ENCODE assay signal across 25 cellular contexts in the genomic region with DNA sequence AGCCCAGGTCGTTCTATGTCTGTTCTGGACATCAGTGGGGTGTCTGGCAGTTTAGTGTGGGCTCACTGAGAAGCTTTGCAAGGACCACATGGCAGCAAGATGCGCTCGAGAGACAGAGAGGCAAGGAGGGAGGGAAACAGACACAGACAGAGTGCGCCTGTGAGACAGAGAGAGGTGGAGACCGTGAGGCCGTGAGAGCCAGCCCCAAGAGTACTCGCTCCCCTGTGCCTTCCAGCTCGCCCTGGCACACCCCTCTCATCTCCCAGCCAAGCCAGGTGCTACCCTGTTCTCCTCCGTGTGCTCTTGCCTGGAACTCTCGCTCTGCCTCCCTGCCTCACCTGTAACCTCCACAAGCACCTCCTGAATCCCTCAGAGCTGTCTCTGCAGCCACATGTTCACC.
A peak's percentile ranks its signal among the peaks of the same experiment; 100 is the strongest.
DNase-seq lines count a peak whose midpoint lies in the region; ATAC-seq and TF ChIP-seq lines count a peak whose summit lies in the region.
"Had no signal": no experiment of that assay in that cellular context is flagged by ENCODE, and none has a peak within 500 bp of the region (broad histone marks: within the 10 kb centered on the region; RNA-seq: fewer than 3 reads in every experiment).

No MANE protein-coding gene starts in this region.

- H3K4me1 Mint-ChIP-seq in activated CD4-positive, alpha-beta T cell treated with anti-CD3 and anti-CD28 coated beads, Interleukin-2, amount 10 ng/mL, durations not matched to agents 7 days and 5 days, result peaks cover 46% of the 10 kb centered on the region
- H3K4me1 Mint-ChIP-seq in GM23338, result peaks cover 38% of the 10 kb centered on the region
- peaks cover 22% of the 10 kb centered on the region for H3K4me1 Mint-ChIP-seq in nephron progenitor cell

- CTCF ChIA-PET in activated CD4-positive, alpha-beta T cell treated with anti-CD3 and anti-CD28 coated beads, Interleukin-2, amount 10 ng/mL, durations not matched to agents 7 days and 5 days (lab: Charles Lee), result interaction anchor here (1.3 kb wide), 1 partner anchor 10 kb away, joined by 4 read pairs; no protein-coding TSS in a partner anchor

- H3K27me3 ChIP-seq in GM23338 (ENCODE audit: insufficient read depth), result no peaks in the 10 kb centered on the region
- H3K27me3 ChIP-seq: heart right ventricle, right atrium auricular region, SJSA1, vagina had no signal

- no peak overlapping the region for H3K27ac ChIP-seq in GM23338 (ENCODE audit: low read depth)
- peak overlapping the region; percentile 2 for H3K27ac ChIP-seq in caudate nucleus (ENCODE audit: low read depth, low read length)
- H3K27ac ChIP-seq: heart right ventricle, parathyroid adenoma, right atrium auricular region, SJSA1, thoracic aorta, vagina had no signal

- no peak for DNase-seq in activated CD4-positive, alpha-beta T cell treated with anti-CD3 and anti-CD28 coated beads, Interleukin-2, amount 10 ng/mL, durations not matched to agents 7 days and 5 days
- DNase-seq in activated CD4-positive, alpha-beta T cell treated with anti-CD3 and anti-CD28 coated beads, Interleukin-2, amount 50 U/mL, for 48 hours, result no peak
- no peak for DNase-seq in GM23338 (ENCODE audit: low spot score)
- DNase-seq in caudate nucleus (lab: John Stamatoyannopoulos, UW), result no peak
- DNase-seq in nephron progenitor cell, result no peak
- DNase-seq in NCI-H82 (lab: John Stamatoyannopoulos, UW), result no peak
- no peak for DNase-seq in RPMI8226
- DNase-seq: activated gamma-delta T cell treated with Interleukin-2 at 50 U/mL for 16 hours, GOT3, heart right ventricle, NCI-H1048, NCI-H446 treated with DMSO at 0.1 percent for 48 hours, NCI-H774 had no signal

- POLR2A ChIA-PET in activated CD4-positive, alpha-beta T cell treated with anti-CD3 and anti-CD28 coated beads, Interleukin-2, amount 10 ng/mL, durations not matched to agents 7 days and 5 days (lab: Charles Lee), result no interaction called here

- no peak overlapping the region for H3K4me2 ChIP-seq in GM23338
- H3K4me2 ChIP-seq: smooth muscle cell had no signal

- H2AFZ ChIP-seq in GM23338, result no peak overlapping the region
- H2AFZ ChIP-seq: parathyroid adenoma had no signal

- H3K36me3 ChIP-seq in GM23338 (ENCODE audit: insufficient read depth), result peaks cover 15% of the 10 kb centered on the region

- H3K9me3 Mint-ChIP-seq in activated CD4-positive, alpha-beta T cell treated with anti-CD3 and anti-CD28 coated beads, Interleukin-2, amount 10 ng/mL, durations not matched to agents 7 days and 5 days, result peaks cover 38% of the 10 kb centered on the region
- H3K9me3 Mint-ChIP-seq in GM23338 (peaks cover 19% of the 10 kb centered on the region), nephron progenitor cell (peaks cover 41% of the 10 kb centered on the region)

- no peak for TF ChIP-seq CTCF in GM23338 (conservative IDR thresholded peaks at IDR 0.05; ENCODE audit: low read depth in 2 of 2)
- TF ChIP-seq CTCF in nephron progenitor cell (IDR thresholded peaks at IDR 0.05), result no peak

- H3K4me3 ChIP-seq in GM23338, result no peak overlapping the region
- H3K4me3 ChIP-seq: heart right ventricle, lung, right atrium auricular region, SJSA1, smooth muscle cell, thoracic aorta, vagina had no signal

- ATAC-seq in GM23338 (no peak), esophagus mucosa (no peak)
- ATAC-seq: activated CD4-positive, CD25-positive, alpha-beta regulatory T cell treated with anti-CD3 and anti-CD28 coated beads, Interleukin-2, amount 50 U/mL, for 24 hours; heart right ventricle had no signal

- no peaks in the 10 kb centered on the region for H3K27me3 Mint-ChIP-seq in activated CD4-positive, alpha-beta T cell treated with anti-CD3 and anti-CD28 coated beads, Interleukin-2, amount 10 ng/mL, durations not matched to agents 7 days and 5 days
- H3K27me3 Mint-ChIP-seq in GM23338 (ENCODE audit: insufficient read depth, low read depth, poor library complexity) (peaks cover 29% of the 10 kb centered on the region), nephron progenitor cell (ENCODE audit: low read depth, poor library complexity) (peaks cover 3% of the 10 kb centered on the region)
- H3K27me3 Mint-ChIP-seq: brain; stimulated activated naive CD8-positive, alpha-beta T cell treated with anti-CD3 and anti-CD28 coated beads, Interleukin-15, Interleukin-2, amounts not matched to agents 100 ng/mL and 50 ng/mL, for 24 hours had no signal

- H3K4me1 ChIP-seq in GM23338 (ENCODE audit: insufficient read depth), result peaks cover 7% of the 10 kb centered on the region; the same call in 1 of the 2 replicates
- H3K4me1 ChIP-seq: parathyroid adenoma, SJSA1 had no signal

- peaks cover 82% of the 10 kb centered on the region for H3K36me3 Mint-ChIP-seq in activated CD4-positive, alpha-beta T cell treated with anti-CD3 and anti-CD28 coated beads, Interleukin-2, amount 10 ng/mL, durations not matched to agents 7 days and 5 days (ENCODE audit: low read depth)
- peaks cover 79% of the 10 kb centered on the region for H3K36me3 Mint-ChIP-seq in GM23338 (ENCODE audit: low read depth)
- peaks cover 89% of the 10 kb centered on the region for H3K36me3 Mint-ChIP-seq in nephron progenitor cell (ENCODE audit: low read depth)

- peaks cover 17% of the 10 kb centered on the region for H4K20me1 ChIP-seq in GM23338 (replicated peaks; ENCODE audit: insufficient read depth)

- peaks cover 14% of the 10 kb centered on the region for H3F3A ChIP-seq in GM23338 (replicated peaks; ENCODE audit: low read depth)

- no peak overlapping the region for H3K4me3 Mint-ChIP-seq in activated CD4-positive, alpha-beta T cell treated with anti-CD3 and anti-CD28 coated beads, Interleukin-2, amount 10 ng/mL, durations not matched to agents 7 days and 5 days
- H3K4me3 Mint-ChIP-seq in GM23338 (no peak overlapping the region), nephron progenitor cell (no peak overlapping the region)
- H3K4me3 Mint-ChIP-seq: brain; CD14-positive monocyte; stimulated activated naive CD8-positive, alpha-beta T cell treated with anti-CD3 and anti-CD28 coated beads, Interleukin-15, Interleukin-2, amounts not matched to agents 100 ng/mL and 50 ng/mL, for 24 hours had no signal

- no peaks in the 10 kb centered on the region for H3K9me2 ChIP-seq in GM23338 (ENCODE audit: insufficient read depth)

- peaks cover 77% of the 10 kb centered on the region for H3K79me2 ChIP-seq in GM23338 (replicated peaks; ENCODE audit: insufficient read depth)

- peak overlapping the region; percentile 66 for H3K27ac Mint-ChIP-seq in activated CD4-positive, alpha-beta T cell treated with anti-CD3 and anti-CD28 coated beads, Interleukin-2, amount 10 ng/mL, durations not matched to agents 7 days and 5 days
- H3K27ac Mint-ChIP-seq in GM23338 (peak overlapping the region; percentile 39; the same call in 1 of the 2 replicates), nephron progenitor cell (peak overlapping the region; percentile 93)

TF ChIP-seq in GM23338, 12 proteins besides CTCF, POLR2A, EP300 and RAD21 (continues in another document):
- TF ChIP-seq REST (IDR thresholded peaks at IDR 0.05; ENCODE audit: unreplicated experiment) (no peak), POLR2AphosphoS5 (IDR thresholded peaks at IDR 0.05; ENCODE audit: low read depth) (no peak), ZNF114 (CRISPR knock-in tag; IDR thresholded peaks at IDR 0.05) (no peak), CREB1 (CRISPR knock-in tag; IDR thresholded peaks at IDR 0.05; ENCODE audit: low read depth) (no peak), ETS1 (IDR thresholded peaks at IDR 0.05) (no peak), EZH2 (IDR thresholded peaks at IDR 0.05; ENCODE audit: low read depth, unreplicated experiment) (no peak)

Comparison
In these comparisons a context has a peak if more than half of its experiments do, and no peak if none do; other contexts are left out.
1. H3K27ac Mint-ChIP-seq: peak in every context shown above with its lines; median percentile 93 in nephron progenitor cell; 66 in activated CD4-positive, alpha-beta T cell treated with anti-CD3 and anti-CD28 coated beads, Interleukin-2, amount 10 ng/mL, durations not matched to agents 7 days and 5 days; 39 in GM23338.